Comparison of ENCODE assay signal across 1 cellular context in the genomic region with DNA sequence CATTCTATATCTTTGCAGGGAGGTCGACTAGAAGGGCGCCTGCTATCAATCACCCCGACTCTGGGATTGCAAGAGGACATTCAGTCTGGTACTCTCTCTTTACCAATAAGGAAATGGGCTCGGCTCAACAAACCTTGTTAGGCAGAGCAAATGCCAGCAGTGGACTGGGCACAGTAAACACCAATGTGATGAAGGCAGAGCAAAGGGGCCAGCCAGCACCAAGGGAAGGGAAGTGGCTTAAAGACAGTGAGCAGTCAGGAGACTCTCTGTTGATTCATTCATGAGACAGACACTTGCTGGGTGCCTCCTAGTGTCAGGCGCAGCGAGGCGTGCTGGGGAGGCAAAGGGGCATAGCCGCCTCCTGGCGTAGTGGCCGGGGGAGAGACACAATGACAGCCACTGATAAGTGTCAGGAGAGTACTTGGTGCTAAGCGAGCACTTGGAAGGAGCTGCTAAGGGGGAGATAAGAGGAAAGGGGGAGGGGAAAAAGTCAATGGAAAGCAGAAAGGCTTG.
TF ChIP-seq lines count a peak whose summit lies in the region.

No MANE protein-coding gene starts in this region.

TF ChIP-seq in K562, 482 proteins besides CTCF, POLR2A, EP300 and RAD21 (continued from another document):
- TF ChIP-seq, protein P1, sequence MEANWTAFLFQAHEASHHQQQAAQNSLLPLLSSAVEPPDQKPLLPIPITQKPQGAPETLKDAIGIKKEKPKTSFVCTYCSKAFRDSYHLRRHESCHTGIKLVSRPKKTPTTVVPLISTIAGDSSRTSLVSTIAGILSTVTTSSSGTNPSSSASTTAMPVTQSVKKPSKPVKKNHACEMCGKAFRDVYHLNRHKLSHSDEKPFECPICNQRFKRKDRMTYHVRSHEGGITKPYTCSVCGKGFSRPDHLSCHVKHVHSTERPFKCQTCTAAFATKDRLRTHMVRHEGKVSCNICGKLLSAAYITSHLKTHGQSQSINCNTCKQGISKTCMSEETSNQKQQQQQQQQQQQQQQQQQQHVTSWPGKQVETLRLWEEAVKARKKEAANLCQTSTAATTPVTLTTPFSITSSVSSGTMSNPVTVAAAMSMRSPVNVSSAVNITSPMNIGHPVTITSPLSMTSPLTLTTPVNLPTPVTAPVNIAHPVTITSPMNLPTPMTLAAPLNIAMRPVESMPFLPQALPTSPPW (CRISPR knock-in tag; IDR thresholded peaks at IDR 0.05), result peak; percentile 51; the same call in 1 of the 2 replicates
- peak; percentile 76 for TF ChIP-seq MTA2 (IDR thresholded peaks at IDR 0.05; ENCODE audit: low read depth)
- no peak for TF ChIP-seq BRF1 (IDR thresholded peaks at IDR 0.05; ENCODE audit: borderline replicate concordance, extremely low read depth, insufficient read length)
- peak; percentile 57; the same call in 1 of the 2 replicates for TF ChIP-seq POLR2AphosphoS5 (IDR thresholded peaks at IDR 0.05; ENCODE audit: control insufficient read depth, insufficient read depth, low read depth, low read length)
- TF ChIP-seq ETV6 (IDR thresholded peaks at IDR 0.05; ENCODE audit: borderline replicate concordance in 1 of 2, low read depth in 2 of 2, low read length in 1 of 2), result no peak
- no peak for TF ChIP-seq ETV6 (CRISPR knock-in tag; IDR thresholded peaks at IDR 0.05; ENCODE audit: borderline replicate concordance)
- TF ChIP-seq CBFA2T2 (conservative IDR thresholded peaks at IDR 0.05), result peak; percentile 91
- TF ChIP-seq HMG20A (CRISPR knock-in tag; conservative IDR thresholded peaks at IDR 0.05), result no peak
- TF ChIP-seq SP1 (CRISPR knock-in tag; IDR thresholded peaks at IDR 0.05), result no peak
- peak in 1 of 2 experiments; percentile 37; a peak in 1 of 3 replicates for TF ChIP-seq CBX3 (IDR thresholded peaks at IDR 0.05; ENCODE audit: borderline replicate concordance in 1 of 2, low read length in 2 of 2)
- peak; percentile 91 for TF ChIP-seq ARID1B (IDR thresholded peaks at IDR 0.05)
- TF ChIP-seq NFIC (IDR thresholded peaks at IDR 0.05), result peak; percentile 74
- TF ChIP-seq ATF1 (CRISPR knock-in tag; IDR thresholded peaks at IDR 0.05), result no peak
- 0 out of 2 replicates have a peak, but pooled peaks have one; percentile 29 for TF ChIP-seq ATF1 (tag; IDR thresholded peaks at IDR 0.05)
- peak; percentile 52; the same call in 1 of the 2 replicates for TF ChIP-seq SMARCE1 (IDR thresholded peaks at IDR 0.05)
- TF ChIP-seq SMAD4 (CRISPR knock-in tag; conservative IDR thresholded peaks at IDR 0.05), result peak; percentile 76
- peak; percentile 25; the same call in 1 of the 2 replicates for TF ChIP-seq PML (IDR thresholded peaks at IDR 0.05; ENCODE audit: low read length)
- TF ChIP-seq ZC3H8 (IDR thresholded peaks at IDR 0.05), result no peak
- TF ChIP-seq FOSL1 (tag; conservative IDR thresholded peaks at IDR 0.05), result peak; percentile 38; the same call in 1 of the 2 replicates
- TF ChIP-seq, protein P2, sequence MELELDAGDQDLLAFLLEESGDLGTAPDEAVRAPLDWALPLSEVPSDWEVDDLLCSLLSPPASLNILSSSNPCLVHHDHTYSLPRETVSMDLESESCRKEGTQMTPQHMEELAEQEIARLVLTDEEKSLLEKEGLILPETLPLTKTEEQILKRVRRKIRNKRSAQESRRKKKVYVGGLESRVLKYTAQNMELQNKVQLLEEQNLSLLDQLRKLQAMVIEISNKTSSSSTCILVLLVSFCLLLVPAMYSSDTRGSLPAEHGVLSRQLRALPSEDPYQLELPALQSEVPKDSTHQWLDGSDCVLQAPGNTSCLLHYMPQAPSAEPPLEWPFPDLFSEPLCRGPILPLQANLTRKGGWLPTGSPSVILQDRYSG (tag; conservative IDR thresholded peaks at IDR 0.05; ENCODE audit: low read depth), result no peak
- TF ChIP-seq, protein P3, sequence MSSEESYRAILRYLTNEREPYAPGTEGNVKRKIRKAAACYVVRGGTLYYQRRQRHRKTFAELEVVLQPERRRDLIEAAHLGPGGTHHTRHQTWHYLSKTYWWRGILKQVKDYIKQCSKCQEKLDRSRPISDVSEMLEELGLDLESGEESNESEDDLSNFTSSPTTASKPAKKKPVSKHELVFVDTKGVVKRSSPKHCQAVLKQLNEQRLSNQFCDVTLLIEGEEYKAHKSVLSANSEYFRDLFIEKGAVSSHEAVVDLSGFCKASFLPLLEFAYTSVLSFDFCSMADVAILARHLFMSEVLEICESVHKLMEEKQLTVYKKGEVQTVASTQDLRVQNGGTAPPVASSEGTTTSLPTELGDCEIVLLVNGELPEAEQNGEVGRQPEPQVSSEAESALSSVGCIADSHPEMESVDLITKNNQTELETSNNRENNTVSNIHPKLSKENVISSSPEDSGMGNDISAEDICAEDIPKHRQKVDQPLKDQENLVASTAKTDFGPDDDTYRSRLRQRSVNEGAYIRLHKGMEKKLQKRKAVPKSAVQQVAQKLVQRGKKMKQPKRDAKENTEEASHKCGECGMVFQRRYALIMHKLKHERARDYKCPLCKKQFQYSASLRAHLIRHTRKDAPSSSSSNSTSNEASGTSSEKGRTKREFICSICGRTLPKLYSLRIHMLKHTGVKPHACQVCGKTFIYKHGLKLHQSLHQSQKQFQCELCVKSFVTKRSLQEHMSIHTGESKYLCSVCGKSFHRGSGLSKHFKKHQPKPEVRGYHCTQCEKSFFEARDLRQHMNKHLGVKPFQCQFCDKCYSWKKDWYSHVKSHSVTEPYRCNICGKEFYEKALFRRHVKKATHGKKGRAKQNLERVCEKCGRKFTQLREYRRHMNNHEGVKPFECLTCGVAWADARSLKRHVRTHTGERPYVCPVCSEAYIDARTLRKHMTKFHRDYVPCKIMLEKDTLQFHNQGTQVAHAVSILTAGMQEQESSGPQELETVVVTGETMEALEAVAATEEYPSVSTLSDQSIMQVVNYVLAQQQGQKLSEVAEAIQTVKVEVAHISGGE (CRISPR knock-in tag; IDR thresholded peaks at IDR 0.05), result peak in 1 of 3 experiments; percentile 41; a peak in 1 of 6 replicates
- peak; percentile 84 to 88 for TF ChIP-seq TRIM24 (IDR thresholded peaks at IDR 0.05)
- TF ChIP-seq SMARCA5 (IDR thresholded peaks at IDR 0.05), result peak; percentile 47; the same call in 1 of the 2 replicates
- peak; percentile 86 for TF ChIP-seq NCOR1 (IDR thresholded peaks at IDR 0.05)
- TF ChIP-seq ZNF174 (CRISPR knock-in tag; IDR thresholded peaks at IDR 0.05), result no peak
- peak; percentile 53; the same call in 1 of the 2 replicates for TF ChIP-seq GATA2 (CRISPR knock-in tag; IDR thresholded peaks at IDR 0.05)
- TF ChIP-seq SLC30A9 (CRISPR knock-in tag; IDR thresholded peaks at IDR 0.05), result no peak
- TF ChIP-seq MXI1 (IDR thresholded peaks at IDR 0.05; ENCODE audit: low read depth, low read length), result no peak
- TF ChIP-seq RCOR1 (IDR thresholded peaks at IDR 0.05; ENCODE audit: borderline replicate concordance in 1 of 2, low read depth in 2 of 2, low read length in 2 of 2), result peak in 1 of 2 experiments; percentile 63; a peak in 2 of 4 replicates
- TF ChIP-seq ZNF586 (CRISPR knock-in tag; conservative IDR thresholded peaks at IDR 0.05), result no peak
- 0 out of 2 replicates have a peak, but pooled peaks have one; percentile 41 for TF ChIP-seq RNF2 (IDR thresholded peaks at IDR 0.05)
- peak in 1 of 2 experiments; percentile 79; a peak in 2 of 4 replicates for TF ChIP-seq HDAC1 (IDR thresholded peaks at IDR 0.05)
- TF ChIP-seq NBN (IDR thresholded peaks at IDR 0.05; ENCODE audit: low read depth), result peak; percentile 71; the same call in 1 of the 2 replicates
- TF ChIP-seq MAZ (CRISPR knock-in tag; conservative IDR thresholded peaks at IDR 0.05 in 1 of 2, IDR thresholded peaks at IDR 0.05 in 1 of 2), result peak in 1 of 2 experiments; percentile 70; a peak in 2 of 4 replicates
- TF ChIP-seq HEY1 (CRISPR knock-in tag; IDR thresholded peaks at IDR 0.05; ENCODE audit: borderline replicate concordance), result no peak
- peak; percentile 85 for TF ChIP-seq TRIM28 (IDR thresholded peaks at IDR 0.05)
- no peak for TF ChIP-seq TFAM (CRISPR knock-in tag; conservative IDR thresholded peaks at IDR 0.05)
- peak; percentile 93 for TF ChIP-seq ZFP36 (IDR thresholded peaks at IDR 0.05; ENCODE audit: low read depth, low read length, partially characterized antibody)
- no peak for TF ChIP-seq NCOA1 (IDR thresholded peaks at IDR 0.05; ENCODE audit: low read depth)
- peak; percentile 96 for TF ChIP-seq CBFA2T3 (IDR thresholded peaks at IDR 0.05)
- TF ChIP-seq BRD4 (IDR thresholded peaks at IDR 0.05), result no peak
- TF ChIP-seq SOX6 (IDR thresholded peaks at IDR 0.05), result peak; percentile 68; the same call in 1 of the 2 replicates
- TF ChIP-seq CREB1 (IDR thresholded peaks at IDR 0.05), result no peak
- TF ChIP-seq CREB1 (CRISPR knock-in tag; IDR thresholded peaks at IDR 0.05), result peak; percentile 44; the same call in 1 of the 2 replicates
- TF ChIP-seq HDAC3 (IDR thresholded peaks at IDR 0.05; ENCODE audit: borderline replicate concordance, partially characterized antibody), result peak; percentile 51
- TF ChIP-seq TCF3 (CRISPR knock-in tag; IDR thresholded peaks at IDR 0.05), result peak; percentile 84
- TF ChIP-seq PBX2 (CRISPR knock-in tag; IDR thresholded peaks at IDR 0.05; ENCODE audit: low read depth), result no peak
- no peak for TF ChIP-seq PBX2 (tag; conservative IDR thresholded peaks at IDR 0.05; ENCODE audit: low read depth)
- TF ChIP-seq MTA3 (IDR thresholded peaks at IDR 0.05; ENCODE audit: borderline replicate concordance), result peak; percentile 68
- no peak for TF ChIP-seq ZNF239 (CRISPR knock-in tag; IDR thresholded peaks at IDR 0.05)
- TF ChIP-seq, protein P4, sequence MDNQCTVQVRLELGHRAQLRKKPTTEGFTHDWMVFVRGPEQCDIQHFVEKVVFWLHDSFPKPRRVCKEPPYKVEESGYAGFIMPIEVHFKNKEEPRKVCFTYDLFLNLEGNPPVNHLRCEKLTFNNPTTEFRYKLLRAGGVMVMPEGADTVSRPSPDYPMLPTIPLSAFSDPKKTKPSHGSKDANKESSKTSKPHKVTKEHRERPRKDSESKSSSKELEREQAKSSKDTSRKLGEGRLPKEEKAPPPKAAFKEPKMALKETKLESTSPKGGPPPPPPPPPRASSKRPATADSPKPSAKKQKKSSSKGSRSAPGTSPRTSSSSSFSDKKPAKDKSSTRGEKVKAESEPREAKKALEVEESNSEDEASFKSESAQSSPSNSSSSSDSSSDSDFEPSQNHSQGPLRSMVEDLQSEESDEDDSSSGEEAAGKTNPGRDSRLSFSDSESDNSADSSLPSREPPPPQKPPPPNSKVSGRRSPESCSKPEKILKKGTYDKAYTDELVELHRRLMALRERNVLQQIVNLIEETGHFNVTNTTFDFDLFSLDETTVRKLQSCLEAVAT (IDR thresholded peaks at IDR 0.05), result 0 out of 4 replicates have a peak, but pooled peaks of 1 of the 2 experiments have one; percentile 57
- no peak for TF ChIP-seq RBM22 (IDR thresholded peaks at IDR 0.05; ENCODE audit: low read depth, low read length, poor library complexity, severe bottlenecking)
- peak; percentile 82 for TF ChIP-seq TAL1 (IDR thresholded peaks at IDR 0.05)
